18 cellular contexts compared by ENCODE assay signal in the genomic region with DNA sequence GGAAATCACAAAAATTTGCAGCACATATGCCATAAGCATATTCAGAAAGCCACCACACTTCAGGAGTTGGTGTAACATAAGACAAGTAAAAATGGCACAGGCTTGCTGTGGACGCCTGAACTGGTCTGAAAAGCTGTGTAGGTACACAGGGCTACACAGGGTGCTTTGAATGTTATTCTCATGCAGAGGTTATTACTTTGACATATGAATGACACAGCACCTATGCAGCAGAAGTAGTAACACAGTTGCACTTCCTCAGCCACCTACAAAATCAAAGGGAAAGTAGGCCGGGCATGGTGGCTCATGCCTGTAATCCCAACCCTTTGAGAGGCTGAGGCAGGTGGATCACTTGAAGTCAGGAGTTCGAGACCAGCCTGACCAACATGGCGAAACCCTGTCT. TPM values are rescaled to one million over a fixed set of nuclear protein-coding genes. Genes with fewer than 3 reads are reported as not detected.
DNase-seq lines count a peak whose midpoint lies in the region; ATAC-seq and TF ChIP-seq lines count a peak whose summit lies in the region.
"Had no signal": no experiment of that assay in that cellular context is flagged by ENCODE, and none has a peak within 500 bp of the region (broad histone marks: within the 10 kb centered on the region; RNA-seq: fewer than 3 reads in every experiment).

No MANE protein-coding gene starts in this region.

- no peak overlapping the region for H2AFZ ChIP-seq in OCI-LY7 (ENCODE audit: low read length)

- H3K4me1 Mint-ChIP-seq in MCF 10A (ENCODE audit: insufficient read depth, unreplicated experiment), result peaks cover 34% of the 10 kb centered on the region
- peaks cover 41% of the 10 kb centered on the region for H3K4me1 Mint-ChIP-seq in activated T-helper 2 cell treated with anti-CD3 and anti-CD28 coated beads, Interferon-gamma antibody, Interleukin-2, Interleukin-4, amounts not matched to agents 10 μg/mL and 5 μg/mL and 100 μg/mL, durations not matched to agents 14 hours and 24 hours and 36 hours (ENCODE audit: low read depth)
- H3K4me1 Mint-ChIP-seq in stimulated activated memory B cell treated with anti-CD40 and anti-IgM and Interleukin-4, amounts not matched to agents 10 μg/mL and 1 μg/mL and 100 μg/mL, for 72 hours, result peaks cover 79% of the 10 kb centered on the region

- peaks cover 11% of the 10 kb centered on the region for H3K36me3 Mint-ChIP-seq in MCF 10A (ENCODE audit: insufficient read depth, unreplicated experiment)
- H3K36me3 Mint-ChIP-seq in activated T-helper 2 cell treated with anti-CD3 and anti-CD28 coated beads, Interferon-gamma antibody, Interleukin-2, Interleukin-4, amounts not matched to agents 10 μg/mL and 5 μg/mL and 100 μg/mL, durations not matched to agents 14 hours and 24 hours and 36 hours (ENCODE audit: low read depth), result peaks cover 9% of the 10 kb centered on the region
- peaks cover 13% of the 10 kb centered on the region for H3K36me3 Mint-ChIP-seq in stimulated activated memory B cell treated with anti-CD40 and anti-IgM and Interleukin-4, amounts not matched to agents 10 μg/mL and 1 μg/mL and 100 μg/mL, for 72 hours
- H3K36me3 Mint-ChIP-seq: CD8-positive, alpha-beta T cell had no signal

- H3K4me3 ChIP-seq in breast epithelium (no peak overlapping the region), OCI-LY7 (ENCODE audit: low read depth, low read length, poor library complexity, severe bottlenecking) (peak overlapping the region; percentile 53), BE2C (ENCODE audit: low read depth, low read length) (no peak overlapping the region)
- H3K4me3 ChIP-seq: MG63, SJCRH30 had no signal

- peak overlapping the region; percentile 85 for H3K4me2 ChIP-seq in OCI-LY7 (ENCODE audit: low read length)

- CTCF ChIA-PET in MCF 10A (lab: Yijun Ruan, JAX) (interaction anchor here (0.9 kb wide), 1 partner anchor 15 kb away, joined by 3 read pairs; no protein-coding TSS in a partner anchor), OCI-LY7 (lab: Charles Lee; ENCODE audit: unreplicated experiment) (no interaction called here)

- H3K4me1 ChIP-seq in breast epithelium, result peaks cover 0 to 4% of the 10 kb centered on the region in 2 donors
- peaks cover 99% of the 10 kb centered on the region for H3K4me1 ChIP-seq in OCI-LY7 (ENCODE audit: insufficient read depth, low read length, poor library complexity, severe bottlenecking)
- H3K4me1 ChIP-seq in BE2C, result no peaks in the 10 kb centered on the region
- H3K4me1 ChIP-seq: SJCRH30 had no signal

- TF ChIP-seq CTCF in MCF 10A (IDR thresholded peaks at IDR 0.05; ENCODE audit: unreplicated experiment) (no peak), breast epithelium (IDR thresholded peaks at IDR 0.05) (no peak), OCI-LY7 (conservative IDR thresholded peaks at IDR 0.05; ENCODE audit: low read length) (no peak), BE2C (IDR thresholded peaks at IDR 0.05; ENCODE audit: low read depth, low read length) (no peak)

- H3K79me2 ChIP-seq in OCI-LY7 (ENCODE audit: insufficient read depth, low read depth, low read length), result peaks cover 98% of the 10 kb centered on the region

- DNase-seq in MCF 10A (ENCODE audit: unreplicated experiment) (no peak), breast epithelium (ENCODE audit: low spot score in 2 of 2) (no peak), OCI-LY7 (ENCODE audit: low spot score) (peak; percentile 73), BE2C (no peak), NCI-H69 (lab: John Stamatoyannopoulos, UW) (no peak)
- no peak for DNase-seq in activated T-helper 2 cell treated with anti-CD3 and anti-CD28 coated beads, Interferon-gamma antibody, Interleukin-2, Interleukin-4, amounts not matched to agents 10 μg/mL and 5 μg/mL and 100 μg/mL, durations not matched to agents 14 hours and 24 hours and 36 hours (ENCODE audit: low spot score)
- DNase-seq: ACHN; CD8-positive, alpha-beta T cell; EL; H7; KG1; MG63; NCI-H1105; NCI-H1694 treated with DMSO at 0.1 percent for 48 hours; SJCRH30 had no signal

- H3K27me3 ChIP-seq in breast epithelium (no peaks in the 10 kb centered on the region), BE2C (no peaks in the 10 kb centered on the region)
- H3K27me3 ChIP-seq: MG63, SJCRH30 had no signal

- no peaks in the 10 kb centered on the region for H3K36me3 ChIP-seq in breast epithelium
- peaks cover 11% of the 10 kb centered on the region for H3K36me3 ChIP-seq in OCI-LY7 (ENCODE audit: insufficient read depth, low read length)
- no peaks in the 10 kb centered on the region for H3K36me3 ChIP-seq in BE2C
- H3K36me3 ChIP-seq: MG63, SJCRH30 had no signal

- POLR2A ChIA-PET in MCF 10A (lab: Yijun Ruan, JAX), result interaction anchor here (1.0 kb wide), 1 partner anchor 38 kb away, joined by 3 read pairs; no protein-coding TSS in a partner anchor
- POLR2A ChIA-PET in OCI-LY7 (lab: Charles Lee), result interaction anchor here (1.0 to 7.5 kb wide), 17 partner anchors 9 to 74 kb away, joined by 3 to 141 read pairs (median 5); a partner anchor contains a TSS

- H3K9me3 ChIP-seq in breast epithelium (no peaks in the 10 kb centered on the region), OCI-LY7 (ENCODE audit: low read length) (no peaks in the 10 kb centered on the region), BE2C (no peaks in the 10 kb centered on the region)
- H3K9me3 ChIP-seq: MG63, SJCRH30 had no signal

- intact Hi-C loops in MCF 10A (cut with micrococcal nuclease) (no loop called here), breast epithelium (cut with DNase I; ENCODE audit: low total_unique reads) (no loop called here), OCI-LY7 (cut with micrococcal nuclease; ENCODE audit: unreplicated experiment) (loop anchor here (5.0 kb wide), 1 partner anchor 101 kb away; no protein-coding TSS in a partner anchor)
- intact Hi-C loops in activated T-helper 2 cell treated with anti-CD3 and anti-CD28 coated beads, Interferon-gamma antibody, Interleukin-2, Interleukin-4, amounts not matched to agents 10 μg/mL and 5 μg/mL and 100 μg/mL, durations not matched to agents 14 hours and 24 hours and 36 hours (cut with micrococcal nuclease), result loop anchor here (2.0 to 5.0 kb wide), 4 partner anchors 154 to 394 kb away; a partner anchor contains a TSS

- H3K27me3 Mint-ChIP-seq in MCF 10A (ENCODE audit: insufficient read depth, unreplicated experiment), result no peaks in the 10 kb centered on the region
- no peaks in the 10 kb centered on the region for H3K27me3 Mint-ChIP-seq in activated T-helper 2 cell treated with anti-CD3 and anti-CD28 coated beads, Interferon-gamma antibody, Interleukin-2, Interleukin-4, amounts not matched to agents 10 μg/mL and 5 μg/mL and 100 μg/mL, durations not matched to agents 14 hours and 24 hours and 36 hours (ENCODE audit: low read depth)
- no peaks in the 10 kb centered on the region for H3K27me3 Mint-ChIP-seq in stimulated activated memory B cell treated with anti-CD40 and anti-IgM and Interleukin-4, amounts not matched to agents 10 μg/mL and 1 μg/mL and 100 μg/mL, for 72 hours

- no peaks in the 10 kb centered on the region for H4K20me1 ChIP-seq in OCI-LY7 (ENCODE audit: insufficient read depth, low read length)

- BruUV-seq in MCF 10A (replicated peaks; lab: Mats Ljungman, UMichigan) (no TSS peak), OCI-LY7 (replicated peaks; lab: Mats Ljungman, UMichigan) (no TSS peak)

- no peaks in the 10 kb centered on the region for H3K9me3 Mint-ChIP-seq in MCF 10A (ENCODE audit: unreplicated experiment)
- peaks cover 4% of the 10 kb centered on the region for H3K9me3 Mint-ChIP-seq in activated T-helper 2 cell treated with anti-CD3 and anti-CD28 coated beads, Interferon-gamma antibody, Interleukin-2, Interleukin-4, amounts not matched to agents 10 μg/mL and 5 μg/mL and 100 μg/mL, durations not matched to agents 14 hours and 24 hours and 36 hours
- no peaks in the 10 kb centered on the region for H3K9me3 Mint-ChIP-seq in stimulated activated memory B cell treated with anti-CD40 and anti-IgM and Interleukin-4, amounts not matched to agents 10 μg/mL and 1 μg/mL and 100 μg/mL, for 72 hours

- H3K4me3 Mint-ChIP-seq in MCF 10A (ENCODE audit: unreplicated experiment), result no peak overlapping the region
- no peak overlapping the region for H3K4me3 Mint-ChIP-seq in activated T-helper 2 cell treated with anti-CD3 and anti-CD28 coated beads, Interferon-gamma antibody, Interleukin-2, Interleukin-4, amounts not matched to agents 10 μg/mL and 5 μg/mL and 100 μg/mL, durations not matched to agents 14 hours and 24 hours and 36 hours (ENCODE audit: low read depth)
- peak overlapping the region; percentile 23 for H3K4me3 Mint-ChIP-seq in stimulated activated memory B cell treated with anti-CD40 and anti-IgM and Interleukin-4, amounts not matched to agents 10 μg/mL and 1 μg/mL and 100 μg/mL, for 72 hours
- H3K4me3 Mint-ChIP-seq: CD8-positive, alpha-beta T cell had no signal

- TF ChIP-seq POLR2A in breast epithelium (IDR thresholded peaks at IDR 0.05), result no peak

- H3K27ac ChIP-seq in breast epithelium (no peak overlapping the region), OCI-LY7 (ENCODE audit: low read depth, low read length, poor library complexity, severe bottlenecking) (peak overlapping the region; percentile 94)
- H3K27ac ChIP-seq: SJCRH30 had no signal

- no peaks in the 10 kb centered on the region for H3K9me2 ChIP-seq in OCI-LY7 (ENCODE audit: insufficient read depth, low read length)

- peak overlapping the region; percentile 17 for H3K27ac Mint-ChIP-seq in MCF 10A (ENCODE audit: low read depth, unreplicated experiment)
- H3K27ac Mint-ChIP-seq in activated T-helper 2 cell treated with anti-CD3 and anti-CD28 coated beads, Interferon-gamma antibody, Interleukin-2, Interleukin-4, amounts not matched to agents 10 μg/mL and 5 μg/mL and 100 μg/mL, durations not matched to agents 14 hours and 24 hours and 36 hours, result peak overlapping the region; percentile 56
- peak overlapping the region; percentile 76 for H3K27ac Mint-ChIP-seq in stimulated activated memory B cell treated with anti-CD40 and anti-IgM and Interleukin-4, amounts not matched to agents 10 μg/mL and 1 μg/mL and 100 μg/mL, for 72 hours
- H3K27ac Mint-ChIP-seq: CD8-positive, alpha-beta T cell had no signal

- ATAC-seq in stimulated activated memory B cell treated with anti-CD40 and anti-IgM and Interleukin-4, amounts not matched to agents 10 μg/mL and 1 μg/mL and 100 μg/mL, for 72 hours, result peak; percentile 64
- ATAC-seq in GM18907 (IDR thresholded peaks at IDR 0.05; ENCODE audit: unreplicated experiment), result no peak
- ATAC-seq: CD8-positive, alpha-beta T cell; Panc1 had no signal

RNA-seq across cellular contexts. Expression of a gene that starts 54.5 kb away (rescaled TPM):
- total RNA-seq in MCF 10A (2022) (128 and 172 TPM in 2 replicates), breast epithelium (10 to 100 TPM; 17.6 to 47.4 (median 26.5) TPM), OCI-LY7 (2022) (157 and 170 TPM in 2 replicates)
- total RNA-seq in OCI-LY7 (2014; rRNA removed; shearing (Covaris generic)), result 58.4 and 65.7 TPM in 2 replicates
- 42.5 and 47.6 TPM in 2 replicates for total RNA-seq in activated T-helper 2 cell treated with anti-CD3 and anti-CD28 coated beads, Interferon-gamma antibody, Interleukin-2, Interleukin-4, amounts not matched to agents 10 μg/mL and 5 μg/mL and 100 μg/mL, durations not matched to agents 14 hours and 24 hours and 36 hours
- not detected for polyA plus RNA-seq in BE2C (2012; ENCODE audit: insufficient read depth, insufficient read length, low read depth)

RNA-seq across cellular contexts. Expression of a gene that starts 55.0 kb away (rescaled TPM):
- total RNA-seq in MCF 10A (2022) (11.7 and 12.5 TPM in 2 replicates), breast epithelium (1 to 10 TPM in 2 of 3 donors, under 1 TPM in 1; 0.80 to 4.2 (median 3.3) TPM), OCI-LY7 (2022) (22.2 and 24.2 TPM in 2 replicates)
- total RNA-seq in OCI-LY7 (2014; rRNA removed; shearing (Covaris generic)), result 13.8 and 20.3 TPM in 2 replicates
- total RNA-seq in activated T-helper 2 cell treated with anti-CD3 and anti-CD28 coated beads, Interferon-gamma antibody, Interleukin-2, Interleukin-4, amounts not matched to agents 10 μg/mL and 5 μg/mL and 100 μg/mL, durations not matched to agents 14 hours and 24 hours and 36 hours, result 1.8 and 2.0 TPM in 2 replicates
- not detected for polyA plus RNA-seq in BE2C (2012; ENCODE audit: insufficient read depth, insufficient read length, low read depth)
- total RNA-seq: CD8-positive, alpha-beta T cell had no signal

Comparison
In these comparisons a context has a peak if more than half of its experiments do, and no peak if none do; other contexts are left out.
1. H3K27ac Mint-ChIP-seq: peak in every context shown above with its lines; median percentile 76 in stimulated activated memory B cell treated with anti-CD40 and anti-IgM and Interleukin-4, amounts not matched to agents 10 μg/mL and 1 μg/mL and 100 μg/mL, for 72 hours; 56 in activated T-helper 2 cell treated with anti-CD3 and anti-CD28 coated beads, Interferon-gamma antibody, Interleukin-2, Interleukin-4, amounts not matched to agents 10 μg/mL and 5 μg/mL and 100 μg/mL, durations not matched to agents 14 hours and 24 hours and 36 hours; 17 in MCF 10A.
2. intact Hi-C loops: an anchor here in OCI-LY7 (5.0 kb wide) and activated T-helper 2 cell treated with anti-CD3 and anti-CD28 coated beads, Interferon-gamma antibody, Interleukin-2, Interleukin-4, amounts not matched to agents 10 μg/mL and 5 μg/mL and 100 μg/mL, durations not matched to agents 14 hours and 24 hours and 36 hours (2.0 to 5.0 kb wide); none called in MCF 10A and breast epithelium.